26 cellular contexts compared by ENCODE assay signal in genomic region chr2:46767706-46768105, GRCh38.
"Had no signal": no experiment of that assay in that cellular context is flagged by ENCODE, and none has a peak within 500 bp of the region (broad histone marks: within the 10 kb centered on the region; RNA-seq: fewer than 3 reads in every experiment).

No MANE protein-coding gene starts in this region.

- H3K36me3 ChIP-seq: breast epithelium, WERI-Rb-1 had no signal

- H3K4me3 Mint-ChIP-seq: activated CD4-positive, alpha-beta T cell treated with anti-CD3 and anti-CD28 coated beads, Interleukin-2, amount 10 ng/mL, durations not matched to agents 24 days and 14 days; activated CD8-positive, alpha-beta T cell treated with anti-CD3 and anti-CD28 coated beads for 36 hours; activated naive CD4-positive, alpha-beta T cell treated with anti-CD3 and anti-CD28 coated beads, Interleukin-2, amount 50 U/mL, for 24 hours; activated naive CD8-positive, alpha-beta T cell treated with anti-CD3 and anti-CD28 coated beads, Interleukin-2, amount 10 ng/mL, durations not matched to agents 7 days and 5 days; activated T-cell treated with anti-CD3 and anti-CD28 coated beads, Interleukin-2, amount 50 U/mL, for 24 hours had no signal

- H3K4me3 ChIP-seq: body of pancreas, breast epithelium, SJSA1 had no signal

- H3K9me3 Mint-ChIP-seq: activated CD4-positive, alpha-beta T cell treated with anti-CD3 and anti-CD28 coated beads, Interleukin-2, amount 10 ng/mL, durations not matched to agents 24 days and 14 days; activated CD8-positive, alpha-beta T cell treated with anti-CD3 and anti-CD28 coated beads for 36 hours; activated naive CD4-positive, alpha-beta T cell treated with anti-CD3 and anti-CD28 coated beads, Interleukin-2, amount 50 U/mL, for 24 hours; activated naive CD8-positive, alpha-beta T cell treated with anti-CD3 and anti-CD28 coated beads, Interleukin-2, amount 10 ng/mL, durations not matched to agents 7 days and 5 days; activated T-cell treated with anti-CD3 and anti-CD28 coated beads, Interleukin-2, amount 50 U/mL, for 24 hours; activated T-helper 2 cell treated with anti-CD3 and anti-CD28 coated beads, Interferon-gamma antibody, Interleukin-2, Interleukin-4, amounts not matched to agents 10 μg/mL and 5 μg/mL and 100 μg/mL, durations not matched to agents 14 hours and 24 hours and 36 hours had no signal

- DNase-seq: activated CD4-positive, alpha-beta T cell treated with anti-CD3 and anti-CD28 coated beads, Interleukin-2, amount 10 ng/mL, durations not matched to agents 24 days and 14 days; activated CD4-positive, alpha-beta T cell treated with anti-CD3 and anti-CD28 coated beads, Interleukin-2, amount 50 U/mL, for 4 hours; activated CD8-positive, alpha-beta T cell treated with anti-CD3 and anti-CD28 coated beads for 36 hours; activated gamma-delta T cell; activated naive CD4-positive, alpha-beta T cell treated with Interleukin-2 at 50 U/mL for 16 hours; activated naive CD8-positive, alpha-beta T cell treated with anti-CD3 and anti-CD28 coated beads, Interleukin-2, amount 10 ng/mL, durations not matched to agents 7 days and 5 days; activated T-cell treated with anti-CD3 and anti-CD28 coated beads, Interleukin-2, amount 50 U/mL, for 24 hours; body of pancreas; NCI-H1048; NCI-H1105 treated with DMSO at 0.1 percent for 48 hours; NCI-H1436; NCI-H1694; NCI-H1930; NCI-H345; NCI-H524 treated with DMSO at 0.1 percent for 48 hours; RPMI8226; SHP77 treated with DMSO at 0.1 percent for 48 hours; T1000; WERI-Rb-1 had no signal

- H3K4me1 Mint-ChIP-seq: activated CD4-positive, alpha-beta T cell treated with anti-CD3 and anti-CD28 coated beads, Interleukin-2, amount 10 ng/mL, durations not matched to agents 24 days and 14 days; activated naive CD4-positive, alpha-beta T cell treated with anti-CD3 and anti-CD28 coated beads, Interleukin-2, amount 50 U/mL, for 24 hours; activated naive CD8-positive, alpha-beta T cell treated with anti-CD3 and anti-CD28 coated beads, Interleukin-2, amount 10 ng/mL, durations not matched to agents 7 days and 5 days had no signal

- FAIRE-seq: astrocyte, colon had no signal

- H3K27ac Mint-ChIP-seq: activated CD4-positive, alpha-beta T cell treated with anti-CD3 and anti-CD28 coated beads, Interleukin-2, amount 10 ng/mL, durations not matched to agents 24 days and 14 days; activated CD8-positive, alpha-beta T cell treated with anti-CD3 and anti-CD28 coated beads for 36 hours; activated naive CD4-positive, alpha-beta T cell treated with anti-CD3 and anti-CD28 coated beads, Interleukin-2, amount 50 U/mL, for 24 hours; activated naive CD8-positive, alpha-beta T cell treated with anti-CD3 and anti-CD28 coated beads, Interleukin-2, amount 10 ng/mL, durations not matched to agents 7 days and 5 days; activated T-cell treated with anti-CD3 and anti-CD28 coated beads, Interleukin-2, amount 50 U/mL, for 24 hours; activated T-helper 2 cell treated with anti-CD3 and anti-CD28 coated beads, Interferon-gamma antibody, Interleukin-2, Interleukin-4, amounts not matched to agents 10 μg/mL and 5 μg/mL and 100 μg/mL, durations not matched to agents 14 hours and 24 hours and 36 hours had no signal

- ATAC-seq: activated CD8-positive, alpha-beta T cell treated with anti-CD3 and anti-CD28 coated beads for 36 hours; body of pancreas; Panc1 had no signal

- H3K27me3 ChIP-seq: body of pancreas, breast epithelium, SJSA1 had no signal

- H3K27ac ChIP-seq: body of pancreas, breast epithelium, SJSA1, WERI-Rb-1 had no signal

- H3K9me3 ChIP-seq: body of pancreas, breast epithelium, SJSA1 had no signal

- H3K27me3 Mint-ChIP-seq: activated CD8-positive, alpha-beta T cell treated with anti-CD3 and anti-CD28 coated beads for 36 hours; activated naive CD4-positive, alpha-beta T cell treated with anti-CD3 and anti-CD28 coated beads, Interleukin-2, amount 50 U/mL, for 24 hours; activated naive CD8-positive, alpha-beta T cell treated with anti-CD3 and anti-CD28 coated beads, Interleukin-2, amount 10 ng/mL, durations not matched to agents 7 days and 5 days; activated T-cell treated with anti-CD3 and anti-CD28 coated beads, Interleukin-2, amount 50 U/mL, for 24 hours had no signal

- H3K4me1 ChIP-seq: breast epithelium had no signal
